1 cellular context compared by ENCODE assay signal in genomic region chr9:43130744-43131171, GRCh38.
TF ChIP-seq lines count a peak whose summit lies in the region.
"Not testable (repeated sequence)": the region's sequence is repeated elsewhere in the genome, so short reads cannot be mapped to it uniquely, and the experiment has no call there.

No MANE protein-coding gene starts in this region.

TF ChIP-seq in HepG2, 621 proteins besides CTCF, POLR2A, EP300 and RAD21 (continued from another document):
- peak; percentile 24; the same call in 1 of the 2 replicates for TF ChIP-seq RARA (CRISPR knock-in tag; IDR thresholded peaks at IDR 0.05)
- TF ChIP-seq HMG20A (CRISPR knock-in tag; IDR thresholded peaks at IDR 0.05; ENCODE audit: borderline replicate concordance) = peak; percentile 36; the same call in 1 of the 2 replicates
- peak; percentile 44; the same call in 1 of the 2 replicates for TF ChIP-seq HNF4A (CRISPR knock-in tag; IDR thresholded peaks at IDR 0.05)
- TF ChIP-seq, protein P1, sequence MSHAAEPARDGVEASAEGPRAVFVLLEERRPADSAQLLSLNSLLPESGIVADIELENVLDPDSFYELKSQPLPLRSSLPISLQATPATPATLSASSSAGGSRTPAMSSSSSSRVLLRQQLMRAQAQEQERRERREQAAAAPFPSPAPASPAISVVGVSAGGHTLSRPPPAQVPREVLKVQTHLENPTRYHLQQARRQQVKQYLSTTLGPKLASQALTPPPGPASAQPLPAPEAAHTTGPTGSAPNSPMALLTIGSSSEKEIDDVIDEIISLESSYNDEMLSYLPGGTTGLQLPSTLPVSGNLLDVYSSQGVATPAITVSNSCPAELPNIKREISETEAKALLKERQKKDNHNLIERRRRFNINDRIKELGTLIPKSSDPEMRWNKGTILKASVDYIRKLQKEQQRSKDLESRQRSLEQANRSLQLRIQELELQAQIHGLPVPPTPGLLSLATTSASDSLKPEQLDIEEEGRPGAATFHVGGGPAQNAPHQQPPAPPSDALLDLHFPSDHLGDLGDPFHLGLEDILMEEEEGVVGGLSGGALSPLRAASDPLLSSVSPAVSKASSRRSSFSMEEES (CRISPR knock-in tag; IDR thresholded peaks at IDR 0.05) = peak; percentile 63; the same call in 1 of the 2 replicates
- TF ChIP-seq, protein P2, sequence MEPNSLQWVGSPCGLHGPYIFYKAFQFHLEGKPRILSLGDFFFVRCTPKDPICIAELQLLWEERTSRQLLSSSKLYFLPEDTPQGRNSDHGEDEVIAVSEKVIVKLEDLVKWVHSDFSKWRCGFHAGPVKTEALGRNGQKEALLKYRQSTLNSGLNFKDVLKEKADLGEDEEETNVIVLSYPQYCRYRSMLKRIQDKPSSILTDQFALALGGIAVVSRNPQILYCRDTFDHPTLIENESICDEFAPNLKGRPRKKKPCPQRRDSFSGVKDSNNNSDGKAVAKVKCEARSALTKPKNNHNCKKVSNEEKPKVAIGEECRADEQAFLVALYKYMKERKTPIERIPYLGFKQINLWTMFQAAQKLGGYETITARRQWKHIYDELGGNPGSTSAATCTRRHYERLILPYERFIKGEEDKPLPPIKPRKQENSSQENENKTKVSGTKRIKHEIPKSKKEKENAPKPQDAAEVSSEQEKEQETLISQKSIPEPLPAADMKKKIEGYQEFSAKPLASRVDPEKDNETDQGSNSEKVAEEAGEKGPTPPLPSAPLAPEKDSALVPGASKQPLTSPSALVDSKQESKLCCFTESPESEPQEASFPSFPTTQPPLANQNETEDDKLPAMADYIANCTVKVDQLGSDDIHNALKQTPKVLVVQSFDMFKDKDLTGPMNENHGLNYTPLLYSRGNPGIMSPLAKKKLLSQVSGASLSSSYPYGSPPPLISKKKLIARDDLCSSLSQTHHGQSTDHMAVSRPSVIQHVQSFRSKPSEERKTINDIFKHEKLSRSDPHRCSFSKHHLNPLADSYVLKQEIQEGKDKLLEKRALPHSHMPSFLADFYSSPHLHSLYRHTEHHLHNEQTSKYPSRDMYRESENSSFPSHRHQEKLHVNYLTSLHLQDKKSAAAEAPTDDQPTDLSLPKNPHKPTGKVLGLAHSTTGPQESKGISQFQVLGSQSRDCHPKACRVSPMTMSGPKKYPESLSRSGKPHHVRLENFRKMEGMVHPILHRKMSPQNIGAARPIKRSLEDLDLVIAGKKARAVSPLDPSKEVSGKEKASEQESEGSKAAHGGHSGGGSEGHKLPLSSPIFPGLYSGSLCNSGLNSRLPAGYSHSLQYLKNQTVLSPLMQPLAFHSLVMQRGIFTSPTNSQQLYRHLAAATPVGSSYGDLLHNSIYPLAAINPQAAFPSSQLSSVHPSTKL (CRISPR knock-in tag; IDR thresholded peaks at IDR 0.05) = peak; percentile 35; the same call in 1 of the 2 replicates
- peak; percentile 58 for TF ChIP-seq ATF7 (IDR thresholded peaks at IDR 0.05)
- TF ChIP-seq ATF7 (CRISPR knock-in tag; IDR thresholded peaks at IDR 0.05) = not testable (repeated sequence)
- TF ChIP-seq SOX5 (CRISPR knock-in tag; IDR thresholded peaks at IDR 0.05; ENCODE audit: borderline replicate concordance) = 0 out of 2 replicates have a peak, but pooled peaks have one; percentile 17
